Comparison of ENCODE assay signal across 8 cellular contexts in genomic region chr1:246724001-246724724, GRCh38. TPM values are rescaled to one million over a fixed set of nuclear protein-coding genes. Genes with fewer than 3 reads are reported as not detected.
DNase-seq lines count a peak whose midpoint lies in the region; ATAC-seq and TF ChIP-seq lines count a peak whose summit lies in the region.

Gene SCCPDH, plus strand, starts transcription at chr1:246724409. Its CDS starts 14 bp downstream, at chr1:246724423.

- CTCF ChIA-PET in activated CD8-positive, alpha-beta T cell treated with anti-CD3 and anti-CD28 coated beads for 36 hours (lab: Charles Lee): interaction anchor here (0.8 to 1.3 kb wide), 4 partner anchors 17 to 232 kb away, joined by 3 read pairs; no protein-coding TSS in a partner anchor

- H3K27ac ChIP-seq in CD4-positive, CD25-positive, alpha-beta regulatory T cell (ENCODE audit: insufficient read depth, low read length, poor library complexity, severe bottlenecking): no peak within 1 kb of the TSS

- peaks cover 12% of the 10 kb centered on the region for H3K4me1 ChIP-seq in CD4-positive, CD25-positive, alpha-beta regulatory T cell (ENCODE audit: control insufficient read depth, insufficient read depth, low read length, poor library complexity, severe bottlenecking)

- H3K4me3 ChIP-seq in CD4-positive, CD25-positive, alpha-beta regulatory T cell (ENCODE audit: low read depth, low read length): peak within 1 kb of the TSS; percentile 70

- DNase-seq in CD4-positive, CD25-positive, alpha-beta regulatory T cell: peak; percentile 20 to 52 (median 32)
- DNase-seq in NCI-H82 treated with DMSO at 0.1 percent for 48 hours (lab: John Stamatoyannopoulos, UW; ENCODE audit: unreplicated experiment) (peak; percentile 24), medulla oblongata (ENCODE audit: extremely low spot score) (peak; percentile 74)
- DNase-seq in activated CD8-positive, alpha-beta T cell treated with anti-CD3 and anti-CD28 coated beads for 36 hours: peak; percentile 83
- DNase-seq in effector CD4-positive, alpha-beta T cell: peak; percentile 22
- peak; percentile 59 for DNase-seq in stimulated activated CD8-positive, alpha-beta memory T cell treated with anti-CD3 and anti-CD28 coated beads, Interleukin-12 subunit alpha, Interleukin-12 subunit beta, amount 100 ng/mL, for 24 hours (ENCODE audit: extremely low read depth)

- H3K9me3 ChIP-seq in CD4-positive, CD25-positive, alpha-beta regulatory T cell (ENCODE audit: control insufficient read depth in 2 of 2, low read length in 2 of 2): peaks cover 5 to 7% of the 10 kb centered on the region in 2 experiments

- peak within 1 kb of the TSS in 2 of 3 donors; percentile 46 to 49 for H3K27ac Mint-ChIP-seq in CD4-positive, CD25-positive, alpha-beta regulatory T cell
- H3K27ac Mint-ChIP-seq in activated CD8-positive, alpha-beta T cell treated with anti-CD3 and anti-CD28 coated beads for 36 hours: peak within 1 kb of the TSS; percentile 92

- H3K27me3 ChIP-seq in CD4-positive, CD25-positive, alpha-beta regulatory T cell (ENCODE audit: control insufficient read depth, insufficient read depth, low read length): peaks cover 7% of the 10 kb centered on the region

- peaks cover 4 to 13% (median 7%) of the 10 kb centered on the region in 4 donors for H3K4me1 Mint-ChIP-seq in CD4-positive, CD25-positive, alpha-beta regulatory T cell
- peaks cover 13% of the 10 kb centered on the region for H3K4me1 Mint-ChIP-seq in activated CD8-positive, alpha-beta T cell treated with anti-CD3 and anti-CD28 coated beads for 36 hours (ENCODE audit: low read depth)

- no peak for TF ChIP-seq CTCF in activated CD8-positive, alpha-beta T cell treated with anti-CD3 and anti-CD28 coated beads for 36 hours (IDR thresholded peaks at IDR 0.05)

- peaks cover 17% of the 10 kb centered on the region for H3K27me3 Mint-ChIP-seq in CD4-positive, CD25-positive, alpha-beta regulatory T cell
- H3K27me3 Mint-ChIP-seq in activated CD8-positive, alpha-beta T cell treated with anti-CD3 and anti-CD28 coated beads for 36 hours: no peaks in the 10 kb centered on the region

- POLR2A ChIA-PET in activated CD8-positive, alpha-beta T cell treated with anti-CD3 and anti-CD28 coated beads for 36 hours (lab: Charles Lee): interaction anchor here (0.7 to 2.2 kb wide), 8 partner anchors 10 to 218 kb away, joined by 3 to 13 read pairs (median 3); no protein-coding TSS in a partner anchor

- no peaks in the 10 kb centered on the region for H3K36me3 ChIP-seq in CD4-positive, CD25-positive, alpha-beta regulatory T cell (ENCODE audit: control insufficient read depth, insufficient read depth, low read length)

- H3K4me3 Mint-ChIP-seq in CD4-positive, CD25-positive, alpha-beta regulatory T cell: peak within 1 kb of the TSS; percentile 84 to 90 (median 88)
- peak within 1 kb of the TSS; percentile 87 for H3K4me3 Mint-ChIP-seq in activated CD8-positive, alpha-beta T cell treated with anti-CD3 and anti-CD28 coated beads for 36 hours

- intact Hi-C loops in activated CD8-positive, alpha-beta T cell treated with anti-CD3 and anti-CD28 coated beads for 36 hours (cut with micrococcal nuclease): no loop called here

- ATAC-seq in CD4-positive, CD25-positive, alpha-beta regulatory T cell (ENCODE audit: low read depth in 2 of 2): peak; percentile 83 to 86
- ATAC-seq in GM19351 (IDR thresholded peaks at IDR 0.05; ENCODE audit: unreplicated experiment): peak; percentile 95
- ATAC-seq in HG03520 (IDR thresholded peaks at IDR 0.05; ENCODE audit: unreplicated experiment): peak; percentile 95
- ATAC-seq in activated CD8-positive, alpha-beta T cell treated with anti-CD3 and anti-CD28 coated beads for 36 hours: peak; percentile 98

- peaks cover 0 to 20% (median 11%) of the 10 kb centered on the region in 7 donors for H3K9me3 Mint-ChIP-seq in CD4-positive, CD25-positive, alpha-beta regulatory T cell
- H3K9me3 Mint-ChIP-seq in activated CD8-positive, alpha-beta T cell treated with anti-CD3 and anti-CD28 coated beads for 36 hours: peaks cover 17% of the 10 kb centered on the region

- peaks cover 10% of the 10 kb centered on the region for H3K36me3 Mint-ChIP-seq in CD4-positive, CD25-positive, alpha-beta regulatory T cell
- peaks cover 30% of the 10 kb centered on the region for H3K36me3 Mint-ChIP-seq in activated CD8-positive, alpha-beta T cell treated with anti-CD3 and anti-CD28 coated beads for 36 hours (ENCODE audit: low read depth)

RNA-seq across cellular contexts. Expression of gene SCCPDH, which starts in this region (rescaled TPM):
- total RNA-seq in CD4-positive, CD25-positive, alpha-beta regulatory T cell: 1.5 TPM
- 1 to 10 TPM; 2.0 to 5.0 (median 4.1) TPM for polyA plus RNA-seq in CD4-positive, CD25-positive, alpha-beta regulatory T cell
- total RNA-seq in activated CD8-positive, alpha-beta T cell treated with anti-CD3 and anti-CD28 coated beads for 36 hours: 10 to 100 TPM; 39.4 to 41.7 TPM

Comparison
In these comparisons a context has a peak if more than half of its experiments do, and no peak if none do; other contexts are left out.
1. RNA of gene SCCPDH (total RNA-seq): 39.4 to 41.7 TPM in activated CD8-positive, alpha-beta T cell treated with anti-CD3 and anti-CD28 coated beads for 36 hours; 1.5 TPM in CD4-positive, CD25-positive, alpha-beta regulatory T cell (single experiment); every median in the first group is over 10 times any median in the second.
2. DNase-seq: peak in every context shown above with its lines; median percentile 83 in activated CD8-positive, alpha-beta T cell treated with anti-CD3 and anti-CD28 coated beads for 36 hours; 74 in medulla oblongata; 59 in stimulated activated CD8-positive, alpha-beta memory T cell treated with anti-CD3 and anti-CD28 coated beads, Interleukin-12 subunit alpha, Interleukin-12 subunit beta, amount 100 ng/mL, for 24 hours; 32 in CD4-positive, CD25-positive, alpha-beta regulatory T cell; 24 in NCI-H82 treated with DMSO at 0.1 percent for 48 hours; 22 in effector CD4-positive, alpha-beta T cell.
3. Peak in every context shown above with its lines, with median percentiles within 50 percentile points of each other: ATAC-seq.